11 cellular contexts compared by ENCODE assay signal in the genomic region with DNA sequence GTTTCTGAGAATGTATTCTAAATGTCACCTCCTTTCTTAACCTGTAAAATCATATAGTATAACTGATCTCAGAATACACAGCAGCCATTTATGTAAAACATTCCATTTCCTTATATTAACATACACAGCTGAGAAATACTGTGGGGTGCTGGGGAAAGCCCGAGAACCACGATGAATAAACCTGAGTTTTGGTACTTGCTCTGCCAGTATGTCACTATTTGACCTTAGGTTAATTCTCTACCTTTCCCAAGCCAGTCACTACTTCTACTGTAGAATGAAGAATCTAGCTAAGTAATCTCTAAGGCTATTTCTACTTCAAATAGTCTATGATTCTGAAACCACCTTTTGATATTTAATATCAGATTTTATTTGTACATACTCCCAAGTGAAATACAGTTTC.
DNase-seq lines count a peak whose midpoint lies in the region; ATAC-seq and TF ChIP-seq lines count a peak whose summit lies in the region.
"Had no signal": no experiment of that assay in that cellular context is flagged by ENCODE, and none has a peak within 500 bp of the region (broad histone marks: within the 10 kb centered on the region; RNA-seq: fewer than 3 reads in every experiment).

No MANE protein-coding gene starts in this region.

- H3K4me3 ChIP-seq in CD4-positive, alpha-beta memory T cell (ENCODE audit: low read length in 2 of 2) = no peak overlapping the region
- no peak overlapping the region for H3K4me3 ChIP-seq in WERI-Rb-1 (ENCODE audit: low read depth, low read length)

- H3K36me3 Mint-ChIP-seq in activated T-cell treated with anti-CD3 and anti-CD28 coated beads, Interleukin-2, amount 50 U/mL, for 72 hours (ENCODE audit: insufficient read depth in 2 of 2) = peaks cover 20 to 49% of the 10 kb centered on the region in 2 donors
- H3K36me3 Mint-ChIP-seq in CD4-positive, alpha-beta memory T cell = peaks cover 65 to 66% of the 10 kb centered on the region in 2 donors

- peak overlapping the region; percentile 11 to 77 for H3K4me3 Mint-ChIP-seq in activated T-cell treated with anti-CD3 and anti-CD28 coated beads, Interleukin-2, amount 50 U/mL, for 72 hours
- H3K4me3 Mint-ChIP-seq in stimulated activated naive CD8-positive, alpha-beta T cell treated with anti-CD3 and anti-CD28 coated beads, Interleukin-15, amount 100 ng/mL, for 72 hours = peak overlapping the region; percentile 44 to 64
- H3K4me3 Mint-ChIP-seq in CD4-positive, alpha-beta memory T cell = no peak overlapping the region

- no peaks in the 10 kb centered on the region for H3K27me3 Mint-ChIP-seq in activated T-cell treated with anti-CD3 and anti-CD28 coated beads, Interleukin-2, amount 50 U/mL, for 72 hours (ENCODE audit: low read depth)
- H3K27me3 Mint-ChIP-seq in stimulated activated naive CD8-positive, alpha-beta T cell treated with anti-CD3 and anti-CD28 coated beads, Interleukin-15, amount 100 ng/mL, for 72 hours = no peaks in the 10 kb centered on the region
- H3K27me3 Mint-ChIP-seq in CD4-positive, alpha-beta memory T cell = no peaks in the 10 kb centered on the region

- intact Hi-C loops in CD4-positive, alpha-beta memory T cell (cut with micrococcal nuclease) = no loop called here

- peak overlapping the region; percentile 89 for H3K27ac Mint-ChIP-seq in activated T-cell treated with anti-CD3 and anti-CD28 coated beads, Interleukin-2, amount 50 U/mL, for 72 hours
- peak overlapping the region in 1 of 2 donors; percentile 92 for H3K27ac Mint-ChIP-seq in stimulated activated naive CD8-positive, alpha-beta T cell treated with anti-CD3 and anti-CD28 coated beads, Interleukin-15, amount 100 ng/mL, for 72 hours
- H3K27ac Mint-ChIP-seq in CD4-positive, alpha-beta memory T cell = peak overlapping the region in 2 of 7 donors; percentile 6 to 17
- H3K27ac Mint-ChIP-seq: HFFc6 had no signal

- CTCF ChIA-PET in CD4-positive, alpha-beta memory T cell (lab: Charles Lee; ENCODE audit: partially characterized antibody) = interaction anchor here (0.8 kb wide), 1 partner anchor 10 kb away, joined by 3 read pairs; no protein-coding TSS in a partner anchor

- H3K36me3 ChIP-seq in CD4-positive, alpha-beta memory T cell (ENCODE audit: insufficient read depth, low read length) = peaks cover 22% of the 10 kb centered on the region
- H3K36me3 ChIP-seq in WERI-Rb-1 = no peaks in the 10 kb centered on the region

- H3K27me3 ChIP-seq in CD4-positive, alpha-beta memory T cell (ENCODE audit: insufficient read depth, low read length) = no peaks in the 10 kb centered on the region
- H3K27me3 ChIP-seq in WERI-Rb-1 (ENCODE audit: insufficient read depth, low read depth, severe bottlenecking) = no peaks in the 10 kb centered on the region

- DNase-seq in activated effector memory CD4-positive, alpha-beta T cell treated with anti-CD3 and anti-CD28 coated beads, Interleukin-2, amount 50 U/mL, for 16 hours = peak; percentile 70
- no peak for DNase-seq in activated effector memory CD4-positive, alpha-beta T cell treated with Interleukin-2 at 50 U/mL for 16 hours
- peak; percentile 62 to 64 for DNase-seq in activated T-cell treated with anti-CD3 and anti-CD28 coated beads, Interleukin-2, amount 50 U/mL, for 72 hours
- peak; percentile 24 to 60 for DNase-seq in stimulated activated naive CD8-positive, alpha-beta T cell treated with anti-CD3 and anti-CD28 coated beads, Interleukin-15, amount 100 ng/mL, for 72 hours
- no peak for DNase-seq in CD4-positive, alpha-beta memory T cell
- DNase-seq in WERI-Rb-1 (no peak), NCI-H2029 treated with DMSO at 0.1 percent for 48 hours (lab: John Stamatoyannopoulos, UW) (no peak)
- DNase-seq: activated CD8-positive, alpha-beta memory T cell treated with anti-CD3 and anti-CD28 coated beads, Interleukin-2, amount 50 U/mL, for 48 hours; NCI-H146 had no signal

- peaks cover 72% of the 10 kb centered on the region for H3K4me1 Mint-ChIP-seq in activated T-cell treated with anti-CD3 and anti-CD28 coated beads, Interleukin-2, amount 50 U/mL, for 72 hours (ENCODE audit: low read depth)
- peaks cover 72% of the 10 kb centered on the region for H3K4me1 Mint-ChIP-seq in stimulated activated naive CD8-positive, alpha-beta T cell treated with anti-CD3 and anti-CD28 coated beads, Interleukin-15, amount 100 ng/mL, for 72 hours
- peaks cover 6 to 14% (median 10%) of the 10 kb centered on the region in 4 donors for H3K4me1 Mint-ChIP-seq in CD4-positive, alpha-beta memory T cell

- peaks cover 7 to 9% of the 10 kb centered on the region in 2 donors for H3K9me3 Mint-ChIP-seq in activated T-cell treated with anti-CD3 and anti-CD28 coated beads, Interleukin-2, amount 50 U/mL, for 72 hours
- H3K9me3 Mint-ChIP-seq in stimulated activated naive CD8-positive, alpha-beta T cell treated with anti-CD3 and anti-CD28 coated beads, Interleukin-15, amount 100 ng/mL, for 72 hours = peaks cover 8% of the 10 kb centered on the region in 2 donors
- peaks cover 0 to 2% (median 0%) of the 10 kb centered on the region in 8 donors for H3K9me3 Mint-ChIP-seq in CD4-positive, alpha-beta memory T cell
- H3K9me3 Mint-ChIP-seq: HFFc6 had no signal

- POLR2A ChIA-PET in CD4-positive, alpha-beta memory T cell (lab: Charles Lee; ENCODE audit: partially characterized antibody) = no interaction called here

- no peak overlapping the region for H3K27ac ChIP-seq in CD4-positive, alpha-beta memory T cell (ENCODE audit: low read depth, low read length)
- H3K27ac ChIP-seq in WERI-Rb-1 = no peak overlapping the region

- peaks cover 7% of the 10 kb centered on the region for H3K4me1 ChIP-seq in CD4-positive, alpha-beta memory T cell (ENCODE audit: insufficient read depth, low read length)

- TF ChIP-seq CTCF in WERI-Rb-1 (IDR thresholded peaks at IDR 0.05; ENCODE audit: low read depth, low read length) = no peak

- no peaks in the 10 kb centered on the region for H3K9me3 ChIP-seq in CD4-positive, alpha-beta memory T cell (ENCODE audit: control insufficient read depth in 1 of 2, low read length in 2 of 2)
- no peaks in the 10 kb centered on the region for H3K9me3 ChIP-seq in WERI-Rb-1 (ENCODE audit: severe bottlenecking)

- peak; percentile 54 for ATAC-seq in HG02759 (IDR thresholded peaks at IDR 0.05; ENCODE audit: unreplicated experiment)
- ATAC-seq in activated T-cell treated with anti-CD3 and anti-CD28 coated beads, Interleukin-2, amount 50 U/mL, for 72 hours (replicated peaks in 1 of 2) = peak; percentile 79 to 82
- ATAC-seq in stimulated activated naive CD8-positive, alpha-beta T cell treated with anti-CD3 and anti-CD28 coated beads, Interleukin-15, amount 100 ng/mL, for 72 hours = peak; percentile 88

Comparison
In these comparisons a context has a peak if more than half of its experiments do, and no peak if none do; other contexts are left out.
1. DNase-seq: peak in activated effector memory CD4-positive, alpha-beta T cell treated with anti-CD3 and anti-CD28 coated beads, Interleukin-2, amount 50 U/mL, for 16 hours (single experiment), activated T-cell treated with anti-CD3 and anti-CD28 coated beads, Interleukin-2, amount 50 U/mL, for 72 hours (2 of 2) and stimulated activated naive CD8-positive, alpha-beta T cell treated with anti-CD3 and anti-CD28 coated beads, Interleukin-15, amount 100 ng/mL, for 72 hours (2 of 2); none in activated effector memory CD4-positive, alpha-beta T cell treated with Interleukin-2 at 50 U/mL for 16 hours (single experiment), CD4-positive, alpha-beta memory T cell (0 of 5), WERI-Rb-1 (single experiment) and NCI-H2029 treated with DMSO at 0.1 percent for 48 hours (single experiment).
2. H3K4me3 Mint-ChIP-seq: peak in activated T-cell treated with anti-CD3 and anti-CD28 coated beads, Interleukin-2, amount 50 U/mL, for 72 hours (2 of 2) and stimulated activated naive CD8-positive, alpha-beta T cell treated with anti-CD3 and anti-CD28 coated beads, Interleukin-15, amount 100 ng/mL, for 72 hours (2 of 2); none in CD4-positive, alpha-beta memory T cell (0 of 8).
3. Peak in every context shown above with its lines, with median percentiles within 50 percentile points of each other: ATAC-seq.